ENCODE assay signal across 9 cellular contexts in the genomic region with DNA sequence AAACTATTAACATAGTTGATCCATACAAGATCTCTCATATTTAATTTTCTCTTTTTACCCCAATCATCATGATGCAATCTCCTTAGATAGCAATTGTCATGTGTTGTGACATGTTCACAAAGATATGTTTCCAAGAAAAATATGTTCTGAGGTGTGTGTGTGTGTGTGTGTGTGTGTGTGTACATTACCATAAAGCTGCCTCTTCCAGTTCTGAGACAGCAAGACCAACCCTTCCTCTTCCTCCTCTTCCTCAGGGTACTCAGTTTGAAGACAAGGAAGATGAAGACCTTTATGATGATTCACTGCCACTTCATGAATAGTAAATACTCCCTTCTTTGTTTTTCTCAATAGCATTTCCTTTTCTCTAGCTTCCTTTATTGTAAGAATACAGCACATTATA.
"Had no signal": no experiment of that assay in that cellular context is flagged by ENCODE, and none has a peak within 500 bp of the region (broad histone marks: within the 10 kb centered on the region; RNA-seq: fewer than 3 reads in every experiment).

No MANE protein-coding gene starts in this region.

- H3K27ac ChIP-seq: HL-60, KMS-11 had no signal

- H3K4me3 Mint-ChIP-seq: IgD-negative memory B cell had no signal

- H3K27me3 Mint-ChIP-seq: IgD-negative memory B cell had no signal

- H3K27ac Mint-ChIP-seq: IgD-negative memory B cell had no signal

- ATAC-seq: HepG2, K562 had no signal

- DNase-seq: IMR-90, KBM-7, KG1 had no signal

- H3K4me3 ChIP-seq: K562 had no signal

- FAIRE-seq: HepG2, HTR-8/SVneo, K562 had no signal

- H3K36me3 Mint-ChIP-seq: IgD-negative memory B cell had no signal

- H3K9me3 Mint-ChIP-seq: IgD-negative memory B cell had no signal
